ENCODE assay signal across 1 cellular context in genomic region chr7:6242561-6242960, GRCh38.
TF ChIP-seq lines count a peak whose summit lies in the region.

No MANE protein-coding gene starts in this region.

TF ChIP-seq in H1, 55 proteins besides CTCF, POLR2A, EP300 and RAD21:
- TF ChIP-seq SIX5 (IDR thresholded peaks at IDR 0.05; ENCODE audit: low read depth, low read length): no peak
